36 cellular contexts compared by ENCODE assay signal in the genomic region with DNA sequence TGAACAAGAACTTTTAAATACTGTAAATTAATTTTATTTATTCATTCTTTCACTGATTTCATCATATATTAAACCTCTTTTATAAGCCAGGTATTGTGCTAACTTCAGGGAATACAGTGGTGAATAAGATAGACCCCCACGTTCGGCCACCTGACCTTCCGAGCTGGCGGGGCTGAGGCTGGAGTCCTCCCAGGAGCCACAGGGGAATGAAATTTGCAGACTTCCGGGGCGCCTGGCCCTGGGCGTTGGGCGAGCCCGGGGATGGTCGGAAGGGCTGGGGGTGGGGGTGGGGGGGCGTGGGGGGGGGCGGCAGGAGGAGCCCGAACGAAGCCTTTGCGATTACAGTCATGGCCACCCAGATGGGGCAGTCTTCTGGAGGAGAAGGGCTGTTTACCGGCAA.
"Had no signal": no experiment of that assay in that cellular context is flagged by ENCODE, and none has a peak within 500 bp of the region (broad histone marks: within the 10 kb centered on the region; RNA-seq: fewer than 3 reads in every experiment).

No MANE protein-coding gene starts in this region.

- H3K4me3 Mint-ChIP-seq: activated naive CD4-positive, alpha-beta T cell treated with anti-CD3 and anti-CD28 coated beads for 36 hours; activated naive CD4-positive, alpha-beta T cell treated with anti-CD3 and anti-CD28 coated beads, Interleukin-2, amount 10 ng/mL, durations not matched to agents 7 days and 5 days; activated naive CD4-positive, alpha-beta T cell treated with anti-CD3 and anti-CD28 coated beads, Interleukin-2, amount 50 U/mL, for 24 hours; activated naive CD8-positive, alpha-beta T cell; activated naive CD8-positive, alpha-beta T cell treated with anti-CD3 and anti-CD28 coated beads for 36 hours; activated naive CD8-positive, alpha-beta T cell treated with anti-CD3 and anti-CD28 coated beads, Interleukin-2, amount 10 ng/mL, durations not matched to agents 7 days and 5 days; activated naive CD8-positive, alpha-beta T cell treated with anti-CD3 and anti-CD28 coated beads, Interleukin-2, amount 50 U/mL, for 24 hours; activated T-cell treated with anti-CD3 and anti-CD28 coated beads, Interleukin-2, amount 50 U/mL, for 24 hours; activated T-cell treated with anti-CD3 and anti-CD28 coated beads, Interleukin-2, amount 50 U/mL, for 4 hours; activated T-cell treated with anti-CD3 and anti-CD28 coated beads, Interleukin-2, amount 50 U/mL, for 72 hours; activated T-helper 1 cell treated with anti-CD3 and anti-CD28 coated beads, Interleukin-12 subunit alpha, Interleukin-12 subunit beta, Interleukin-2, Interleukin-4 antibody, amounts not matched to agents 30 ng/mL and 10 ng/mL and 1 ng/mL, durations not matched to agents 14 hours and 24 hours and 36 hours; activated T-helper 17 cell treated with anti-CD3 and anti-CD28 coated beads, Interleukin-2, amount 50 U/mL, for 72 hours; brain; central memory CD8-positive, alpha-beta T cell had no signal

- H3K27me3 Mint-ChIP-seq: activated naive CD4-positive, alpha-beta T cell treated with anti-CD3 and anti-CD28 coated beads, Interleukin-2, amount 10 ng/mL, durations not matched to agents 7 days and 5 days; activated naive CD4-positive, alpha-beta T cell treated with anti-CD3 and anti-CD28 coated beads, Interleukin-2, amount 50 U/mL, for 24 hours; activated naive CD8-positive, alpha-beta T cell; activated naive CD8-positive, alpha-beta T cell treated with anti-CD3 and anti-CD28 coated beads for 36 hours; activated naive CD8-positive, alpha-beta T cell treated with anti-CD3 and anti-CD28 coated beads, Interleukin-2, amount 10 ng/mL, durations not matched to agents 7 days and 5 days; activated naive CD8-positive, alpha-beta T cell treated with anti-CD3 and anti-CD28 coated beads, Interleukin-2, amount 50 U/mL, for 24 hours; activated T-cell treated with anti-CD3 and anti-CD28 coated beads, Interleukin-2, amount 50 U/mL, for 24 hours; activated T-helper 17 cell treated with anti-CD3 and anti-CD28 coated beads, Interleukin-2, amount 50 U/mL, for 72 hours; brain; central memory CD8-positive, alpha-beta T cell had no signal

- ATAC-seq: activated naive CD4-positive, alpha-beta T cell treated with anti-CD3 and anti-CD28 coated beads, Interleukin-2, amount 50 U/mL, for 72 hours; activated naive CD8-positive, alpha-beta T cell treated with anti-CD3 and anti-CD28 coated beads, Interleukin-2, amount 50 U/mL, for 24 hours; activated T-cell treated with anti-CD3 and anti-CD28 coated beads, Interleukin-2, amount 50 U/mL, for 4 hours; activated T-cell treated with anti-CD3 and anti-CD28 coated beads, Interleukin-2, amount 50 U/mL, for 72 hours; activated T-helper 17 cell treated with anti-CD3 and anti-CD28 coated beads, Interleukin-2, amount 50 U/mL, for 72 hours; body of pancreas had no signal

- H3K27me3 ChIP-seq: adrenal gland, ascending aorta, body of pancreas, brain microvascular endothelial cell, breast epithelium, cardiac muscle cell had no signal

- DNase-seq: activated effector memory CD4-positive, alpha-beta T cell treated with anti-CD3 and anti-CD28 coated beads, Interleukin-2, amount 50 U/mL, for 16 hours; activated effector memory CD4-positive, alpha-beta T cell treated with Interleukin-2 at 50 U/mL for 16 hours; activated gamma-delta T cell treated with Interleukin-2 at 50 U/mL for 16 hours; activated naive CD4-positive, alpha-beta T cell; activated naive CD4-positive, alpha-beta T cell treated with anti-CD3 and anti-CD28 coated beads for 36 hours; activated naive CD4-positive, alpha-beta T cell treated with anti-CD3 and anti-CD28 coated beads, Interleukin-2, amount 10 ng/mL, durations not matched to agents 7 days and 5 days; activated naive CD4-positive, alpha-beta T cell treated with anti-CD3 and anti-CD28 coated beads, Interleukin-2, amount 50 U/mL, for 16 hours; activated naive CD4-positive, alpha-beta T cell treated with Interleukin-2 at 50 U/mL for 16 hours; activated naive CD8-positive, alpha-beta T cell treated with anti-CD3 and anti-CD28 coated beads for 36 hours; activated naive CD8-positive, alpha-beta T cell treated with anti-CD3 and anti-CD28 coated beads, Interleukin-2, amount 10 ng/mL, durations not matched to agents 7 days and 5 days; activated naive CD8-positive, alpha-beta T cell treated with anti-CD3 and anti-CD28 coated beads, Interleukin-2, amount 50 U/mL, for 24 hours; activated T-cell treated with anti-CD3 and anti-CD28 coated beads, Interleukin-2, amount 50 U/mL, for 1 hour; activated T-cell treated with anti-CD3 and anti-CD28 coated beads, Interleukin-2, amount 50 U/mL, for 24 hours; activated T-cell treated with anti-CD3 and anti-CD28 coated beads, Interleukin-2, amount 50 U/mL, for 4 hours; activated T-cell treated with anti-CD3 and anti-CD28 coated beads, Interleukin-2, amount 50 U/mL, for 48 hours; activated T-cell treated with anti-CD3 and anti-CD28 coated beads, Interleukin-2, amount 50 U/mL, for 72 hours; adrenal gland; amniotic stem cell; amygdala; anterior cingulate cortex; aorta; body of pancreas; brain microvascular endothelial cell; central memory CD4-positive, alpha-beta T cell; cerebellar nuclear complex had no signal

- H3K4me1 ChIP-seq: adrenal gland, ascending aorta, body of pancreas, breast epithelium had no signal

- H3K4me3 ChIP-seq: adrenal gland, ascending aorta, body of pancreas, breast epithelium, cardiac muscle cell had no signal

- H3K36me3 ChIP-seq: adrenal gland, ascending aorta, brain microvascular endothelial cell, breast epithelium, cardiac muscle cell had no signal

- H3K9me3 ChIP-seq: adrenal gland, ascending aorta, body of pancreas, breast epithelium had no signal

- H3K27ac ChIP-seq: adrenal gland, ascending aorta, body of pancreas, brain microvascular endothelial cell, breast epithelium, cardiac muscle cell had no signal

- H3K27ac Mint-ChIP-seq: activated naive CD4-positive, alpha-beta T cell treated with anti-CD3 and anti-CD28 coated beads for 36 hours; activated naive CD4-positive, alpha-beta T cell treated with anti-CD3 and anti-CD28 coated beads, Interleukin-2, amount 10 ng/mL, durations not matched to agents 7 days and 5 days; activated naive CD4-positive, alpha-beta T cell treated with anti-CD3 and anti-CD28 coated beads, Interleukin-2, amount 50 U/mL, for 24 hours; activated naive CD4-positive, alpha-beta T cell treated with anti-CD3 and anti-CD28 coated beads, Interleukin-2, amount 50 U/mL, for 72 hours; activated naive CD8-positive, alpha-beta T cell; activated naive CD8-positive, alpha-beta T cell treated with anti-CD3 and anti-CD28 coated beads for 36 hours; activated naive CD8-positive, alpha-beta T cell treated with anti-CD3 and anti-CD28 coated beads, Interleukin-2, amount 10 ng/mL, durations not matched to agents 7 days and 5 days; activated naive CD8-positive, alpha-beta T cell treated with anti-CD3 and anti-CD28 coated beads, Interleukin-2, amount 50 U/mL, for 24 hours; activated T-cell treated with anti-CD3 and anti-CD28 coated beads, Interleukin-2, amount 50 U/mL, for 24 hours; activated T-cell treated with anti-CD3 and anti-CD28 coated beads, Interleukin-2, amount 50 U/mL, for 72 hours; activated T-helper 1 cell treated with anti-CD3 and anti-CD28 coated beads, Interleukin-12 subunit alpha, Interleukin-12 subunit beta, Interleukin-2, Interleukin-4 antibody, amounts not matched to agents 30 ng/mL and 10 ng/mL and 1 ng/mL, durations not matched to agents 14 hours and 24 hours and 36 hours; activated T-helper 17 cell treated with anti-CD3 and anti-CD28 coated beads, Interleukin-2, amount 50 U/mL, for 72 hours; activated T-helper 2 cell treated with anti-CD3 and anti-CD28 coated beads, Interferon-gamma antibody, Interleukin-2, Interleukin-4, amounts not matched to agents 10 μg/mL and 5 μg/mL and 100 μg/mL, durations not matched to agents 14 hours and 24 hours and 36 hours had no signal

- H3K9me3 Mint-ChIP-seq: activated naive CD4-positive, alpha-beta T cell treated with anti-CD3 and anti-CD28 coated beads, Interleukin-2, amount 50 U/mL, for 24 hours; activated T-helper 1 cell treated with anti-CD3 and anti-CD28 coated beads, Interleukin-12 subunit alpha, Interleukin-12 subunit beta, Interleukin-2, Interleukin-4 antibody, amounts not matched to agents 30 ng/mL and 10 ng/mL and 1 ng/mL, durations not matched to agents 14 hours and 24 hours and 36 hours had no signal

- H3K4me1 Mint-ChIP-seq: activated naive CD4-positive, alpha-beta T cell treated with anti-CD3 and anti-CD28 coated beads, Interleukin-2, amount 10 ng/mL, durations not matched to agents 7 days and 5 days; activated naive CD4-positive, alpha-beta T cell treated with anti-CD3 and anti-CD28 coated beads, Interleukin-2, amount 50 U/mL, for 24 hours; activated naive CD8-positive, alpha-beta T cell treated with anti-CD3 and anti-CD28 coated beads for 36 hours; activated naive CD8-positive, alpha-beta T cell treated with anti-CD3 and anti-CD28 coated beads, Interleukin-2, amount 10 ng/mL, durations not matched to agents 7 days and 5 days; activated naive CD8-positive, alpha-beta T cell treated with anti-CD3 and anti-CD28 coated beads, Interleukin-2, amount 50 U/mL, for 24 hours; activated T-helper 17 cell treated with anti-CD3 and anti-CD28 coated beads, Interleukin-2, amount 50 U/mL, for 72 hours; central memory CD8-positive, alpha-beta T cell had no signal

- H3K36me3 Mint-ChIP-seq: activated naive CD4-positive, alpha-beta T cell treated with anti-CD3 and anti-CD28 coated beads, Interleukin-2, amount 10 ng/mL, durations not matched to agents 7 days and 5 days; activated naive CD4-positive, alpha-beta T cell treated with anti-CD3 and anti-CD28 coated beads, Interleukin-2, amount 50 U/mL, for 24 hours; activated naive CD4-positive, alpha-beta T cell treated with anti-CD3 and anti-CD28 coated beads, Interleukin-2, amount 50 U/mL, for 72 hours; activated naive CD8-positive, alpha-beta T cell; activated naive CD8-positive, alpha-beta T cell treated with anti-CD3 and anti-CD28 coated beads for 36 hours; activated naive CD8-positive, alpha-beta T cell treated with anti-CD3 and anti-CD28 coated beads, Interleukin-2, amount 10 ng/mL, durations not matched to agents 7 days and 5 days had no signal
